ENCODE assay signal across 1 cellular context in genomic region chr14:104687601-104688504, GRCh38.
TF ChIP-seq lines count a peak whose summit lies in the region.

No MANE protein-coding gene starts in this region.

TF ChIP-seq in HepG2, 621 proteins besides CTCF, POLR2A, EP300 and RAD21 (continued from another document and continues in another):
- 0 out of 2 replicates have a peak, but pooled peaks have one; percentile 32 for TF ChIP-seq ZNF746 (CRISPR knock-in tag; IDR thresholded peaks at IDR 0.05)
- TF ChIP-seq ZNF784 (CRISPR knock-in tag; IDR thresholded peaks at IDR 0.05; ENCODE audit: borderline replicate concordance) = 0 out of 2 replicates have a peak, but pooled peaks have one; percentile 14
- TF ChIP-seq ZNF501 (CRISPR knock-in tag; IDR thresholded peaks at IDR 0.05) = 0 out of 2 replicates have a peak, but pooled peaks have one; percentile 27
- TF ChIP-seq ZFP36L1 (CRISPR knock-in tag; IDR thresholded peaks at IDR 0.05) = no peak
- TF ChIP-seq ZBTB39 (CRISPR knock-in tag; IDR thresholded peaks at IDR 0.05) = no peak
- peak; percentile 42; the same call in 1 of the 2 replicates for TF ChIP-seq REPIN1 (CRISPR knock-in tag; IDR thresholded peaks at IDR 0.05; ENCODE audit: borderline replicate concordance, low read depth)
- 0 out of 2 replicates have a peak, but pooled peaks have one; percentile 26 for TF ChIP-seq NFAT5 (CRISPR knock-in tag; IDR thresholded peaks at IDR 0.05)
- TF ChIP-seq ZBTB1 (CRISPR knock-in tag; IDR thresholded peaks at IDR 0.05; ENCODE audit: borderline replicate concordance) = no peak
- peak; percentile 62 for TF ChIP-seq ISL2 (CRISPR knock-in tag; IDR thresholded peaks at IDR 0.05)
- TF ChIP-seq IRF9 (CRISPR knock-in tag; IDR thresholded peaks at IDR 0.05; ENCODE audit: borderline replicate concordance) = 0 out of 2 replicates have a peak, but pooled peaks have one; percentile 3
- peak; percentile 31; the same call in 1 of the 2 replicates for TF ChIP-seq MAFF (IDR thresholded peaks at IDR 0.05; ENCODE audit: low read depth, low read length)
- TF ChIP-seq ZNF280D (CRISPR knock-in tag; IDR thresholded peaks at IDR 0.05) = no peak
- TF ChIP-seq ZNF414 (CRISPR knock-in tag; IDR thresholded peaks at IDR 0.05) = no peak; the same call in 1 of the 2 replicates
- peak; percentile 50; the same call in 1 of the 2 replicates for TF ChIP-seq MEF2D (CRISPR knock-in tag; IDR thresholded peaks at IDR 0.05)
- TF ChIP-seq HDAC1 (CRISPR knock-in tag; IDR thresholded peaks at IDR 0.05) = peak; percentile 76
- no peak for TF ChIP-seq PAWR (CRISPR knock-in tag; IDR thresholded peaks at IDR 0.05; ENCODE audit: borderline replicate concordance)
- TF ChIP-seq CBX1 (IDR thresholded peaks at IDR 0.05; ENCODE audit: low read depth) = no peak
- TF ChIP-seq ZBTB44 (CRISPR knock-in tag; IDR thresholded peaks at IDR 0.05) = no peak
- TF ChIP-seq ZNF580 (CRISPR knock-in tag; IDR thresholded peaks at IDR 0.05; ENCODE audit: borderline replicate concordance, low read depth) = peak; percentile 57; the same call in 1 of the 2 replicates
- TF ChIP-seq USF2 (IDR thresholded peaks at IDR 0.05; ENCODE audit: low read depth, low read length) = no peak
- TF ChIP-seq USF2 (CRISPR knock-in tag; IDR thresholded peaks at IDR 0.05; ENCODE audit: borderline replicate concordance) = no peak
- no peak for TF ChIP-seq FIP1L1 (IDR thresholded peaks at IDR 0.05; ENCODE audit: borderline replicate concordance, insufficient read depth, low read depth, low read length)
- TF ChIP-seq HOXA7 (CRISPR knock-in tag; IDR thresholded peaks at IDR 0.05) = no peak
- peak; percentile 62; the same call in 1 of the 2 replicates for TF ChIP-seq FOXP4 (CRISPR knock-in tag; IDR thresholded peaks at IDR 0.05)
